8 cellular contexts compared by ENCODE assay signal in the genomic region with DNA sequence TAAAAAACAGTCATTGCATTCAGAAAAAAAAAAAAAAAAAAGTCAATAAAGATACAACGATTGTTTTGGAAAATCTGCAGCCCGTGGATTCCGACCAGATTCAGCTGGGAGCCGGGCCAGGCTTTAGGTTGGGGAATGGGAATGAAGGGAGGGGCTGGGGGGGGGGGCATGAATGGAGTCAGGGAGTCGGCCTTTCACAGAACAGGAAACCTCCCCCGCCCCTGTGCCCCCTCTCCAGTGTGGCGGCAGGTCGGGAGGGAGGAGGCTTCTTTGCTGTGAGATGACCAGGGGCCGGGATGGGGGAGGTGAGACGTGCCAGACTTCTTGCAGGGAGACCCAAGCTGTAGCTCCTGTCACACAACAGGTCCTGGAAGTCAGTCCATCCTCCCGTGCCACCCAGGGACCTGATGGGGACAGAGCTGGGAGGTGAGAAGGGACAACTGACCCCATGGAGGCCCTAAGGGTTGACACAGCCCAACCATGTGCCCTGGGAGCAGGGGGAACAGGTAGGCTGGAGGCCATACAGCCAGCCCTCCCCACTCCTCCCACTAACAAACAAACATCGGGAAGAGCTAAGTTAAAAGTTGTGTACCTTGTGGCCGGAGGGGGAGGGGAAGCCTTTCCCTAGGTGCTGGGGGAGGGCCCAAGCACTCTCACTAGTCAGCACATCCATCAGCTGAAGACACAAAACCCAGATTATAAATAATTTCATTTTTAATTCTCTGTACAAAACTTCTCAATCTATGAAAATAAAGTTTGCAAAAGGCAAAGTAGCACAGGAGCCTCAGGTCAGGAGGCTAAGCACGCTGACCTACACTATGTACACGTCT. TPM values are rescaled to one million over a fixed set of nuclear protein-coding genes. Genes with fewer than 3 reads are reported as not detected.
DNase-seq lines count a peak whose midpoint lies in the region; ATAC-seq and TF ChIP-seq lines count a peak whose summit lies in the region.

No MANE protein-coding gene starts in this region.

- no peak for DNase-seq in activated T-cell treated with anti-CD3 and anti-CD28 coated beads, Interleukin-2, amount 50 U/mL, for 72 hours
- DNase-seq in activated T-cell treated with anti-CD3 and anti-CD28 coated beads for 4 hours (no peak), tibial nerve (ENCODE audit: low spot score in 2 of 2) (no peak), NCI-H524 treated with DMSO at 0.1 percent for 48 hours (lab: John Stamatoyannopoulos, UW) (no peak)
- no peak for DNase-seq in activated CD8-positive, alpha-beta T cell treated with anti-CD3 and anti-CD28 coated beads for 36 hours

- peaks cover 22% of the 10 kb centered on the region for H3K4me1 Mint-ChIP-seq in activated T-cell treated with anti-CD3 and anti-CD28 coated beads, Interleukin-2, amount 50 U/mL, for 72 hours (ENCODE audit: low read depth)
- H3K4me1 Mint-ChIP-seq in activated CD8-positive, alpha-beta T cell treated with anti-CD3 and anti-CD28 coated beads for 36 hours (ENCODE audit: low read depth): peaks cover 22% of the 10 kb centered on the region

- intact Hi-C loops in activated CD8-positive, alpha-beta T cell treated with anti-CD3 and anti-CD28 coated beads for 36 hours (cut with micrococcal nuclease): no loop called here

- no peaks in the 10 kb centered on the region for H3K9me3 Mint-ChIP-seq in activated T-cell treated with anti-CD3 and anti-CD28 coated beads, Interleukin-2, amount 50 U/mL, for 72 hours
- no peaks in the 10 kb centered on the region for H3K9me3 Mint-ChIP-seq in activated CD8-positive, alpha-beta T cell treated with anti-CD3 and anti-CD28 coated beads for 36 hours

- CTCF ChIA-PET in activated CD8-positive, alpha-beta T cell treated with anti-CD3 and anti-CD28 coated beads for 36 hours (lab: Charles Lee): interaction anchor here (0.6 to 8.2 kb wide), 23 partner anchors 9 to 222 kb away, joined by 3 to 104 read pairs (median 5); partner anchors contain the start of gene SREBF1

- H3K36me3 ChIP-seq in tibial nerve: peaks cover 3 to 45% (median 14%) of the 10 kb centered on the region in 3 donors

- TF ChIP-seq POLR2A in tibial nerve (IDR thresholded peaks at IDR 0.05): no peak

- H3K27ac ChIP-seq in layer of hippocampus (ENCODE audit: low read depth, low read length): peak overlapping the region; percentile 75
- peak overlapping the region; percentile 17 to 85 (median 58) for H3K27ac ChIP-seq in tibial nerve

- peaks cover 4 to 11% of the 10 kb centered on the region in 2 donors for H3K36me3 Mint-ChIP-seq in activated T-cell treated with anti-CD3 and anti-CD28 coated beads, Interleukin-2, amount 50 U/mL, for 72 hours (ENCODE audit: insufficient read depth in 2 of 2)
- H3K36me3 Mint-ChIP-seq in activated CD8-positive, alpha-beta T cell treated with anti-CD3 and anti-CD28 coated beads for 36 hours (ENCODE audit: low read depth): peaks cover 23% of the 10 kb centered on the region

- TF ChIP-seq CTCF in activated CD8-positive, alpha-beta T cell treated with anti-CD3 and anti-CD28 coated beads for 36 hours (IDR thresholded peaks at IDR 0.05): no peak
- TF ChIP-seq CTCF in tibial nerve (IDR thresholded peaks at IDR 0.05): no peak

- H3K9me3 ChIP-seq in tibial nerve: no peaks in the 10 kb centered on the region

- H3K4me3 ChIP-seq in tibial nerve: no peak overlapping the region

- no peak for TF ChIP-seq EP300 in tibial nerve (IDR thresholded peaks at IDR 0.05)

- H3K27ac Mint-ChIP-seq in activated T-cell treated with anti-CD3 and anti-CD28 coated beads, Interleukin-2, amount 50 U/mL, for 72 hours: peak overlapping the region; percentile 81
- peak overlapping the region; percentile 16 for H3K27ac Mint-ChIP-seq in activated CD8-positive, alpha-beta T cell treated with anti-CD3 and anti-CD28 coated beads for 36 hours

- no peak for ATAC-seq in activated T-cell treated with anti-CD3 and anti-CD28 coated beads, Interleukin-2, amount 50 U/mL, for 72 hours (replicated peaks in 1 of 2)
- peak; percentile 4 for ATAC-seq in activated CD8-positive, alpha-beta T cell treated with anti-CD3 and anti-CD28 coated beads for 36 hours
- no peak for ATAC-seq in GM19467 (IDR thresholded peaks at IDR 0.05; ENCODE audit: unreplicated experiment)
- no peak for ATAC-seq in HG03280 (IDR thresholded peaks at IDR 0.05; ENCODE audit: unreplicated experiment)

- no peak overlapping the region for H3K4me3 Mint-ChIP-seq in activated T-cell treated with anti-CD3 and anti-CD28 coated beads, Interleukin-2, amount 50 U/mL, for 72 hours
- no peak overlapping the region for H3K4me3 Mint-ChIP-seq in activated CD8-positive, alpha-beta T cell treated with anti-CD3 and anti-CD28 coated beads for 36 hours

- no peaks in the 10 kb centered on the region for H3K27me3 ChIP-seq in layer of hippocampus (ENCODE audit: control insufficient read depth, insufficient read depth, low read length)
- H3K27me3 ChIP-seq in tibial nerve: no peaks in the 10 kb centered on the region

- POLR2A ChIA-PET in activated CD8-positive, alpha-beta T cell treated with anti-CD3 and anti-CD28 coated beads for 36 hours (lab: Charles Lee): interaction anchor here (0.5 to 2.6 kb wide), 14 partner anchors 9 to 1475 kb away, joined by 3 to 21 read pairs (median 6); partner anchors contain the start of genes RAI1 and SREBF1

- no peaks in the 10 kb centered on the region for H3K27me3 Mint-ChIP-seq in activated T-cell treated with anti-CD3 and anti-CD28 coated beads, Interleukin-2, amount 50 U/mL, for 72 hours (ENCODE audit: low read depth)
- H3K27me3 Mint-ChIP-seq in activated CD8-positive, alpha-beta T cell treated with anti-CD3 and anti-CD28 coated beads for 36 hours: no peaks in the 10 kb centered on the region

- 19 to 34% methylated on average over 14 to 15 of the region's 15 CpGs for WGBS in tibial nerve, 2 donors

- peaks cover 3 to 74% (median 34%) of the 10 kb centered on the region in 4 donors for H3K4me1 ChIP-seq in tibial nerve

RNA-seq across cellular contexts. Expression of gene SREBF1, which starts 25.2 kb away (rescaled TPM):
- 100 to 1,000 TPM; 192 to 209 TPM for total RNA-seq in activated T-cell treated with anti-CD3 and anti-CD28 coated beads, Interleukin-2, amount 50 U/mL, for 72 hours
- 100 to 1,000 TPM; 103 to 116 TPM for total RNA-seq in activated CD8-positive, alpha-beta T cell treated with anti-CD3 and anti-CD28 coated beads for 36 hours
- 100 to 1,000 TPM; 115 to 253 (median 191) TPM for total RNA-seq in tibial nerve
